10 cellular contexts compared by ENCODE assay signal in the genomic region with DNA sequence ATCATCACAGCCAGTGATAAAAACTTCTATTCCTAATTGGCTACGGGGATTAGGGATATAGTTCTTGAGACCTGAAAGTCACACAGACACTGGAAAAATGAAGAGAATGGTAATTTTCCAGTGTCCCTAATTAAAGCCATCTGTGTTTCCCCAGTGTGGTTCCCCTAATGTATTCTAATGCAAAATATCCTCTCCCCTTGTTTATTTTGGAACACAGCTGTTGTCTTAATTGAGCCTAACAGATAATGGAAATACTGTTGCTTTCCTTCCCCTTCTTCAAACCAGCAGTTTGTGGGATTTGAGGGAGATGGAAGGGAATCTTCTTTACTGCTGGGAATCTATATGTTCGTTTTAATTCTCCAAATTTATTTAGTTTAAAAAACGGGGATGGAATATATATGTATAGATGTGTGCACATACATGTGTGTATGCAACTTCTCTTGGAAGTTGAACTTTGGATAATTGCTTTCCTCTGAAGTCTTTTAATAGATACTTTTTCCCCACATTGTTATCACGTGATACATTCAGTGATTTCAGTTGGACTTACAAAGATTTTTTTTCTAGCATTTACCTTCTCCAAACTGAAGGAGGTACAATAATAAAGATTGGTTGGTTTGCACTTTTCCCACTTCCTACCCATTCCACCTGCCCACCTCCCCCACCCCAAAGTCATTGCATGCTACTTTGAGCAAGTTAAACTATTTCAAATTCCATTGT.
"Had no signal": no experiment of that assay in that cellular context is flagged by ENCODE, and none has a peak within 500 bp of the region (broad histone marks: within the 10 kb centered on the region; RNA-seq: fewer than 3 reads in every experiment).

No MANE protein-coding gene starts in this region.

- ATAC-seq: stimulated activated naive CD8-positive, alpha-beta T cell treated with anti-CD3 and anti-CD28 coated beads, Interleukin-15, amount 100 ng/mL, for 72 hours; upper lobe of right lung had no signal

- DNase-seq: activated CD4-positive, alpha-beta T cell treated with anti-CD3 and anti-CD28 coated beads, Interleukin-2, amount 50 U/mL, for 1 hour; activated naive CD4-positive, alpha-beta T cell treated with anti-CD3 and anti-CD28 coated beads, Interleukin-2, amount 10 ng/mL, durations not matched to agents 7 days and 5 days; foreskin melanocyte; head of caudate nucleus; kidney; stimulated activated CD4-positive, alpha-beta T cell treated with anti-CD3 and anti-CD28 coated beads, Interleukin-15, amount 100 ng/mL, for 24 hours; stimulated activated CD4-positive, alpha-beta T cell treated with anti-CD3 and anti-CD28 coated beads, Interleukin-4, amount 100 ng/mL, for 24 hours; stimulated activated naive CD8-positive, alpha-beta T cell treated with anti-CD3 and anti-CD28 coated beads, Interleukin-15, amount 100 ng/mL, for 72 hours; testis; upper lobe of right lung had no signal
